25 cellular contexts compared by ENCODE assay signal in the genomic region with DNA sequence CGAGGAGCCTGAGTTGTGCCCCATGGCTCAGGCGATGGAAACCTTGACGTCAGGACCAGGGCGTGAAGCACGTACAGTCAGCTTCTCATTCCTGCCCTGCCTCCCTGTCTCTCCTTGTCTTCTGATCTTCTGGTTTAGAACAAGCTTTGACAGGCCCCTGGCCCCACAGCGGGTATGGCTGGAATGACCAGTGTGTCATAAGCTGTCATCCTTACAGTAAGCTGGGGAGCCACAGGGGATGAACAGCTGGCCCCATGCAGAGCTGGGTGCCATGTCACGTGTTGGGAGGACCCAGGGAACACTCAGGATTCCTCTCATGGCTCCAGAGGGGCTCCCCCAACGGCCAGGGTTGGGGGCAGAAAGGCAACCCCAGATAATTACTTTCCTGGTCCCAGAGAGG.
DNase-seq lines count a peak whose midpoint lies in the region; ATAC-seq, FAIRE-seq and TF ChIP-seq lines count a peak whose summit lies in the region.
"Had no signal": no experiment of that assay in that cellular context is flagged by ENCODE, and none has a peak within 500 bp of the region (broad histone marks: within the 10 kb centered on the region; RNA-seq: fewer than 3 reads in every experiment).

No MANE protein-coding gene starts in this region.

- H3K4me1 Mint-ChIP-seq in Caco-2 (ENCODE audit: low read depth, unreplicated experiment), result no peaks in the 10 kb centered on the region
- H3K4me1 Mint-ChIP-seq in MCF 10A (ENCODE audit: insufficient read depth, unreplicated experiment), result peaks cover 9% of the 10 kb centered on the region
- H3K4me1 Mint-ChIP-seq in memory B cell, result peaks cover 15% of the 10 kb centered on the region
- H3K4me1 Mint-ChIP-seq in stimulated activated naive CD8-positive, alpha-beta T cell treated with anti-CD3 and anti-CD28 coated beads, Interleukin-15, amount 100 ng/mL, for 72 hours, result peaks cover 11% of the 10 kb centered on the region

- 81 to 89% methylated on average over 8 of the region's 8 CpGs for WGBS in pancreas, 2 donors

- H3K36me3 ChIP-seq in Caco-2 (ENCODE audit: control insufficient read depth, insufficient read depth, low read length), result peaks cover 6% of the 10 kb centered on the region
- H3K36me3 ChIP-seq in pancreas, result peaks cover 0 to 8% (median 0%) of the 10 kb centered on the region in 3 donors

- no peak for DNase-seq in Caco-2
- DNase-seq in MCF 10A (ENCODE audit: unreplicated experiment), result peak; percentile 84
- no peak for DNase-seq in memory B cell (ENCODE audit: low spot score in 2 of 2)
- DNase-seq in substantia nigra (lab: John Stamatoyannopoulos, UW), result peak in 1 of 49 donors; percentile 15
- DNase-seq in middle frontal gyrus (ENCODE audit: extremely low spot score, low spot score), result no peak
- no peak for DNase-seq in activated CD8-positive, alpha-beta memory T cell treated with anti-CD3 and anti-CD28 coated beads, Interleukin-2, amount 50 U/mL, for 48 hours
- no peak for DNase-seq in pancreas
- DNase-seq in stimulated activated naive CD8-positive, alpha-beta T cell treated with anti-CD3 and anti-CD28 coated beads, Interleukin-15, amount 100 ng/mL, for 72 hours, result no peak
- DNase-seq: aorta; C1 segment of cervical spinal cord; central memory CD4-positive, alpha-beta T cell; dermis blood vessel endothelial cell; EL; H9; left ventricle myocardium superior; mucosa of descending colon; NCI-H1092; NCI-H187; NCI-H748 treated with DMSO at 0.1 percent for 48 hours; stimulated activated CD8-positive, alpha-beta memory T cell treated with anti-CD3 and anti-CD28 coated beads, Interleukin-4, amount 100 ng/mL, for 48 hours had no signal

- H3K36me3 Mint-ChIP-seq in Caco-2 (ENCODE audit: insufficient read depth, unreplicated experiment), result peaks cover 13% of the 10 kb centered on the region
- H3K36me3 Mint-ChIP-seq in MCF 10A (ENCODE audit: insufficient read depth, unreplicated experiment), result peaks cover 20% of the 10 kb centered on the region
- peaks cover 2% of the 10 kb centered on the region for H3K36me3 Mint-ChIP-seq in memory B cell

- H3K9me3 Mint-ChIP-seq in Caco-2 (ENCODE audit: unreplicated experiment) (no peaks in the 10 kb centered on the region), MCF 10A (ENCODE audit: unreplicated experiment) (no peaks in the 10 kb centered on the region), memory B cell (no peaks in the 10 kb centered on the region)
- no peaks in the 10 kb centered on the region for H3K9me3 Mint-ChIP-seq in stimulated activated naive CD8-positive, alpha-beta T cell treated with anti-CD3 and anti-CD28 coated beads, Interleukin-15, amount 100 ng/mL, for 72 hours
- H3K9me3 Mint-ChIP-seq: activated naive CD4-positive, alpha-beta T cell treated with anti-CD3 and anti-CD28 coated beads, Interleukin-2, amount 50 U/mL, for 72 hours; activated T-helper 2 cell treated with anti-CD3 and anti-CD28 coated beads, Interferon-gamma antibody, Interleukin-2, Interleukin-4, amounts not matched to agents 10 μg/mL and 5 μg/mL and 100 μg/mL, durations not matched to agents 14 hours and 24 hours and 36 hours; H9; nephron; T-helper 1 cell treated with Interleukin-12 subunit alpha and Interleukin-12 subunit beta and Interleukin-4 antibody, amounts not matched to agents 30 μg/mL and 1 μg/mL, for 36 hours had no signal

- ATAC-seq in memory B cell (ENCODE audit: low read depth), result no peak
- no peak for ATAC-seq in pancreas
- ATAC-seq in stimulated activated naive CD8-positive, alpha-beta T cell treated with anti-CD3 and anti-CD28 coated beads, Interleukin-15, amount 100 ng/mL, for 72 hours, result no peak
- ATAC-seq: activated naive CD4-positive, alpha-beta T cell treated with anti-CD3 and anti-CD28 coated beads, Interleukin-2, amount 50 U/mL, for 72 hours; left ventricle myocardium superior; mucosa of descending colon had no signal

- no peak overlapping the region for H3K4me3 Mint-ChIP-seq in Caco-2 (ENCODE audit: unreplicated experiment)
- H3K4me3 Mint-ChIP-seq in MCF 10A (ENCODE audit: unreplicated experiment), result no peak overlapping the region
- no peak overlapping the region for H3K4me3 Mint-ChIP-seq in memory B cell
- no peak overlapping the region for H3K4me3 Mint-ChIP-seq in stimulated activated naive CD8-positive, alpha-beta T cell treated with anti-CD3 and anti-CD28 coated beads, Interleukin-15, amount 100 ng/mL, for 72 hours
- H3K4me3 Mint-ChIP-seq: H9; nephron; T-helper 1 cell treated with Interleukin-12 subunit alpha and Interleukin-12 subunit beta and Interleukin-4 antibody, amounts not matched to agents 30 μg/mL and 1 μg/mL, for 36 hours had no signal

- H3K4me1 ChIP-seq in Caco-2 (no peaks in the 10 kb centered on the region), pancreas (peaks cover 7 to 18% (median 15%) of the 10 kb centered on the region in 3 donors)

- no peak for FAIRE-seq in pancreas (lab: Jason Lieb, UNC)

- H3K27me3 Mint-ChIP-seq in Caco-2 (ENCODE audit: insufficient read depth, unreplicated experiment) (no peaks in the 10 kb centered on the region), MCF 10A (ENCODE audit: insufficient read depth, unreplicated experiment) (no peaks in the 10 kb centered on the region), memory B cell (no peaks in the 10 kb centered on the region)
- no peaks in the 10 kb centered on the region for H3K27me3 Mint-ChIP-seq in stimulated activated naive CD8-positive, alpha-beta T cell treated with anti-CD3 and anti-CD28 coated beads, Interleukin-15, amount 100 ng/mL, for 72 hours

- no peak for TF ChIP-seq CTCF in Caco-2 (IDR thresholded peaks at IDR 0.05; ENCODE audit: insufficient read depth in 1 of 2, low read depth in 1 of 2, low read length in 1 of 2, severe bottlenecking in 1 of 2, unreplicated experiment in 1 of 2)
- no peak for TF ChIP-seq CTCF in MCF 10A (IDR thresholded peaks at IDR 0.05; ENCODE audit: unreplicated experiment)
- no peak for TF ChIP-seq CTCF in pancreas (IDR thresholded peaks at IDR 0.05)

- H3K9me3 ChIP-seq in Caco-2 (no peaks in the 10 kb centered on the region), pancreas (no peaks in the 10 kb centered on the region)
- H3K9me3 ChIP-seq: mucosa of descending colon had no signal

- H3K27ac ChIP-seq in substantia nigra (ENCODE audit: low read depth, low read length, poor library complexity, severe bottlenecking) (peak overlapping the region; percentile 18), pancreas (no peak overlapping the region)
- H3K27ac ChIP-seq: VCaP had no signal

- POLR2A ChIA-PET in Caco-2 (lab: Charles Lee) (no interaction called here), MCF 10A (lab: Yijun Ruan, JAX) (interaction anchor here (0.8 to 4.7 kb wide), 16 partner anchors 10 to 435 kb away, joined by 3 to 24 read pairs (median 5); no protein-coding TSS in a partner anchor)

- H3K4me3 ChIP-seq in Caco-2 (ENCODE audit: low read depth, low read length) (no peak overlapping the region), pancreas (no peak overlapping the region)
- H3K4me3 ChIP-seq: mucosa of descending colon had no signal

- CTCF ChIA-PET in Caco-2 (lab: Charles Lee) (interaction anchor here (2.9 kb wide), 1 partner anchor 76 kb away, joined by 10 read pairs; no protein-coding TSS in a partner anchor), MCF 10A (lab: Yijun Ruan, JAX) (interaction anchor here (0.6 to 3.5 kb wide), 15 partner anchors 20 to 221 kb away, joined by 3 to 34 read pairs (median 4); no protein-coding TSS in a partner anchor)

- no TSS peak for BruUV-seq in Caco-2 (replicated peaks; lab: Mats Ljungman, UMichigan)
- BruUV-seq in MCF 10A (replicated peaks; lab: Mats Ljungman, UMichigan), result no TSS peak

- H3K27me3 ChIP-seq in Caco-2 (replicated peaks; ENCODE audit: control insufficient read depth, insufficient read depth, low read length) (no peaks in the 10 kb centered on the region), pancreas (no peaks in the 10 kb centered on the region)

- intact Hi-C loops in Caco-2 (cut with micrococcal nuclease; ENCODE audit: unreplicated experiment), result no loop called here
- intact Hi-C loops in MCF 10A (cut with micrococcal nuclease), result loop anchor here (5.0 kb wide), 2 partner anchors 76 to 89 kb away; no protein-coding TSS in a partner anchor
- intact Hi-C loops in pancreas (cut with DNase I), result loop anchor here in 1 of 3 donors (5.0 kb wide), 1 partner anchor 101 kb away; no protein-coding TSS in a partner anchor

- H3K27ac Mint-ChIP-seq in Caco-2 (ENCODE audit: unreplicated experiment) (peak overlapping the region; percentile 7), MCF 10A (ENCODE audit: low read depth, unreplicated experiment) (peak overlapping the region; percentile 97), memory B cell (peak overlapping the region; percentile 35)
- H3K27ac Mint-ChIP-seq in stimulated activated naive CD8-positive, alpha-beta T cell treated with anti-CD3 and anti-CD28 coated beads, Interleukin-15, amount 100 ng/mL, for 72 hours, result no peak overlapping the region
- H3K27ac Mint-ChIP-seq: nephron had no signal

Comparison
In these comparisons a context has a peak if more than half of its experiments do, and no peak if none do; other contexts are left out.
1. H3K27ac Mint-ChIP-seq: peak in Caco-2 (single experiment), MCF 10A (single experiment) and memory B cell (single experiment); none in stimulated activated naive CD8-positive, alpha-beta T cell treated with anti-CD3 and anti-CD28 coated beads, Interleukin-15, amount 100 ng/mL, for 72 hours (0 of 2).